Comparison of ENCODE assay signal across 1 cellular context in the genomic region with DNA sequence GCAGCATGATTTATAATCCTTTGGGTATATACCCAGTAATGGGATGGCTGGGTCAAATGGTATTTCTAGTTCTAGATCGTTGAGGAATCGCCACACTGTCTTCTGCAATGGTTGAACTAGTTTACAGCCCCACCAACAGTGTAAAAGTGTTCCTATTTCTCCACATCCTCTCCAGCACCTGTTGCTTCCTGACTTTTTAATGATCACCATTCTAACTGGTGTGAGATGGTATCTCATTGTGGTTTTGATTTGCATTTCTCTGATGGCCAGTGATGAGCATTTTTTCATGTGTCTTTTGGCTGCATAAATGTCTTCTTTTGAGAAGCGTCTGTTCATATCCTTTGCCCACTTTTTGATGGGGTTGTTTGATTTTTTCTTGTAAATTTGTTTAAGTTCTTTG.
TF ChIP-seq lines count a peak whose summit lies in the region.
"Not testable (repeated sequence)": the region's sequence is repeated elsewhere in the genome, so short reads cannot be mapped to it uniquely, and the experiment has no call there.

No MANE protein-coding gene starts in this region.

- not testable (repeated sequence) for H3K27ac ChIP-seq in HEK293 (ENCODE audit: extremely low read depth, low read depth, low read length)

- peaks cover 0 to 53% of the 10 kb centered on the region in 2 experiments for H3K36me3 ChIP-seq in HEK293 (ENCODE audit: control insufficient read depth in 2 of 2, insufficient read depth in 1 of 2, low read length in 2 of 2)

- H3K4me3 ChIP-seq in HEK293 (ENCODE audit: low read depth, low read length), result not testable (repeated sequence)

- CTCF ChIA-PET in HEK293 (lab: Yijun Ruan, JAX), result not testable (repeated sequence)

- H3K4me1 ChIP-seq in HEK293 (ENCODE audit: control insufficient read depth, insufficient read depth, low read length), result not testable (repeated sequence)

- POLR2A ChIA-PET in HEK293 (lab: Yijun Ruan, JAX), result not testable (repeated sequence)

- H3K9me3 ChIP-seq in HEK293 (ENCODE audit: control insufficient read depth, insufficient read depth, low read depth, low read length), result not testable (repeated sequence)

- TF ChIP-seq CTCF in HEK293 (tag by site-specific recombination; IDR thresholded peaks at IDR 0.05), result not testable (repeated sequence)

TF ChIP-seq in HEK293, 187 proteins besides CTCF, POLR2A, EP300 and RAD21:
- peak; percentile 80 for TF ChIP-seq SCRT2 (tag by site-specific recombination; IDR thresholded peaks at IDR 0.05)
- peak; percentile 72; the same call in 1 of the 2 replicates for TF ChIP-seq SCRT1 (tag by site-specific recombination; IDR thresholded peaks at IDR 0.05; ENCODE audit: borderline replicate concordance)
